25 cellular contexts compared by ENCODE assay signal in genomic region chr13:26678796-26679195, GRCh38.
DNase-seq lines count a peak whose midpoint lies in the region; ATAC-seq, FAIRE-seq and TF ChIP-seq lines count a peak whose summit lies in the region.
"Had no signal": no experiment of that assay in that cellular context is flagged by ENCODE, and none has a peak within 500 bp of the region (broad histone marks: within the 10 kb centered on the region; RNA-seq: fewer than 3 reads in every experiment).

No MANE protein-coding gene starts in this region.

- H3K36me3 ChIP-seq in HCT116 (ENCODE audit: control insufficient read depth in 1 of 2, insufficient read depth in 2 of 2, low read length in 2 of 2), result no peaks in the 10 kb centered on the region
- H3K36me3 ChIP-seq in HepG2 (replicated peaks in 1 of 2; ENCODE audit: control insufficient read depth in 1 of 2, insufficient read depth in 2 of 2, low read length in 2 of 2), result peaks cover 4 to 16% of the 10 kb centered on the region in 2 experiments; a peak in 4 of 5 replicates
- H3K36me3 ChIP-seq in tibial artery, result peaks cover 20 to 46% (median 28%) of the 10 kb centered on the region in 3 donors
- H3K36me3 ChIP-seq: uterus had no signal

- ATAC-seq in HCT116 (peak; percentile 89), HepG2 (peak; percentile 63)
- ATAC-seq: activated T-cell treated with anti-CD3 and anti-CD28 coated beads, Interleukin-2, amount 50 U/mL, for 72 hours; naive thymus-derived CD8-positive, alpha-beta T cell; T-helper 17 cell had no signal

- peaks cover 32% of the 10 kb centered on the region for H3K4me1 Mint-ChIP-seq in brain
- H3K4me1 Mint-ChIP-seq: activated naive CD4-positive, alpha-beta T cell treated with anti-CD3 and anti-CD28 coated beads, Interleukin-2, amount 50 U/mL, for 24 hours; IgD-negative memory B cell; naive thymus-derived CD8-positive, alpha-beta T cell had no signal

- no peak for FAIRE-seq in HepG2 (lab: Jason Lieb, UNC)
- FAIRE-seq: GM12891 had no signal

- no peaks in the 10 kb centered on the region for H3K27me3 Mint-ChIP-seq in brain

- H3K9ac ChIP-seq in HCT116 (ENCODE audit: low read length) (no peak overlapping the region), HepG2 (ENCODE audit: insufficient read depth, low read depth, low read length) (no peak overlapping the region)

- peaks cover 14% of the 10 kb centered on the region; the same call in 1 of the 2 replicates for H3K27me3 ChIP-seq in HCT116 (ENCODE audit: insufficient read depth, low read length)
- H3K27me3 ChIP-seq in HepG2 (ENCODE audit: control insufficient read depth in 1 of 2, insufficient read depth in 2 of 2, low read length in 2 of 2), result peaks cover 0 to 6% of the 10 kb centered on the region in 2 experiments; a peak in 2 of 5 replicates
- H3K27me3 ChIP-seq in tibial artery, result no peaks in the 10 kb centered on the region
- H3K27me3 ChIP-seq: esophagus muscularis mucosa, MG63, uterus had no signal

- H2AFZ ChIP-seq in HCT116 (ENCODE audit: low read depth, low read length, poor library complexity, severe bottlenecking) (no peak overlapping the region), HepG2 (ENCODE audit: low read length) (no peak overlapping the region)

- H3K4me2 ChIP-seq in HCT116 (ENCODE audit: low read length), result peak overlapping the region; percentile 40
- no peak overlapping the region for H3K4me2 ChIP-seq in HepG2 (ENCODE audit: low read depth, low read length)

- no peak for TF ChIP-seq CTCF in HCT116 (IDR thresholded peaks at IDR 0.05 in 2 of 3, conservative IDR thresholded peaks at IDR 0.05 in 1 of 3; ENCODE audit: borderline replicate concordance in 1 of 3, insufficient read depth in 1 of 3, low read depth in 2 of 3, low read length in 2 of 3)
- TF ChIP-seq CTCF in brain (conservative IDR thresholded peaks at IDR 0.05), result no peak
- TF ChIP-seq CTCF in HepG2 (CRISPR knock-in tag; IDR thresholded peaks at IDR 0.05), result no peak
- TF ChIP-seq CTCF in tibial artery (IDR thresholded peaks at IDR 0.05), result no peak
- TF ChIP-seq CTCF in GM10248 (IDR thresholded peaks at IDR 0.05; ENCODE audit: control extremely low read depth, extremely low read depth, low read depth, missing control alignments), result no peak

- peaks cover 5 to 19% of the 10 kb centered on the region in 2 experiments; a peak in 3 of 4 replicates for H3K4me1 ChIP-seq in HCT116 (ENCODE audit: control insufficient read depth in 1 of 2, insufficient read depth in 2 of 2, low read length in 2 of 2)
- no peaks in the 10 kb centered on the region for H3K4me1 ChIP-seq in HepG2 (ENCODE audit: insufficient read depth, low read length)
- peaks cover 0 to 16% (median 2%) of the 10 kb centered on the region in 4 donors for H3K4me1 ChIP-seq in tibial artery
- H3K4me1 ChIP-seq: esophagus muscularis mucosa, uterus had no signal

- 71% methylated on average over 17 of the region's 17 CpGs for WGBS in HepG2 (ENCODE audit: low lambda C conversion rate)

- RAD21 ChIA-PET in HCT116 (lab: Charles Lee; ENCODE audit: low non-redundant PET in 1 of 2, low total read pairs in 2 of 2, uncharacterized antibody in 2 of 2, unreplicated experiment in 2 of 2), result no interaction called here

- H3K9me3 ChIP-seq in HCT116 (ENCODE audit: control insufficient read depth in 1 of 2, insufficient read depth in 1 of 2, low read depth in 1 of 2, low read length in 2 of 2), result no peaks in the 10 kb centered on the region
- no peaks in the 10 kb centered on the region for H3K9me3 ChIP-seq in HepG2 (ENCODE audit: low read length)
- H3K9me3 ChIP-seq in tibial artery, result no peaks in the 10 kb centered on the region
- H3K9me3 ChIP-seq: esophagus muscularis mucosa, MG63, uterus had no signal

- H3K27ac ChIP-seq in HCT116 (ENCODE audit: low read depth, low read length) (no peak overlapping the region), HepG2 (ENCODE audit: extremely low read length, insufficient read depth, low read length) (no peak overlapping the region), tibial artery (peak overlapping the region; percentile 65)
- H3K27ac ChIP-seq: HL-60, uterus had no signal

- TF ChIP-seq EP300 in HepG2 (IDR thresholded peaks at IDR 0.05; ENCODE audit: low read depth in 2 of 2, low read length in 2 of 2) (no peak), HepG2 (CRISPR knock-in tag; IDR thresholded peaks at IDR 0.05; ENCODE audit: borderline replicate concordance) (no peak)

- H4K20me1 ChIP-seq in HCT116 (ENCODE audit: insufficient read depth) (no peaks in the 10 kb centered on the region), HepG2 (ENCODE audit: insufficient read depth, low read length) (no peaks in the 10 kb centered on the region)

- POLR2A ChIA-PET in HCT116 (lab: Charles Lee) (no interaction called here), HepG2 (lab: Yijun Ruan, JAX) (no interaction called here), GM10248 (lab: Yijun Ruan, JAX) (no interaction called here)

- H3K9me3 Mint-ChIP-seq in brain, result no peaks in the 10 kb centered on the region
- H3K9me3 Mint-ChIP-seq: activated naive CD4-positive, alpha-beta T cell treated with anti-CD3 and anti-CD28 coated beads, Interleukin-2, amount 50 U/mL, for 24 hours; activated T-cell treated with anti-CD3 and anti-CD28 coated beads, Interleukin-2, amount 50 U/mL, for 72 hours; IgD-negative memory B cell; naive thymus-derived CD8-positive, alpha-beta T cell had no signal

- peak overlapping the region in 4 of 5 experiments; percentile 17 to 94 (median 81) for H3K27ac Mint-ChIP-seq in brain
- H3K27ac Mint-ChIP-seq: activated naive CD4-positive, alpha-beta T cell treated with anti-CD3 and anti-CD28 coated beads, Interleukin-2, amount 50 U/mL, for 24 hours; activated T-cell treated with anti-CD3 and anti-CD28 coated beads, Interleukin-2, amount 50 U/mL, for 72 hours; naive thymus-derived CD8-positive, alpha-beta T cell; T-helper 17 cell had no signal

- H3K79me2 ChIP-seq in HCT116 (ENCODE audit: insufficient read depth, low read length) (no peaks in the 10 kb centered on the region), HepG2 (ENCODE audit: insufficient read depth, low read length) (no peaks in the 10 kb centered on the region)

- DNase-seq in HCT116 (ENCODE audit: low read depth, low spot score) (no peak), HepG2 (ENCODE audit: low spot score) (no peak), tibial artery (no peak), GM10248 (ENCODE audit: extremely low spot score) (no peak), HUDEP-2 (lab: John Stamatoyannopoulos, UW; ENCODE audit: unreplicated experiment in 76 of 76) (no peak), GOT3 (lab: John Stamatoyannopoulos, UW) (no peak)
- DNase-seq: activated CD4-positive, alpha-beta T cell treated with anti-CD3 and anti-CD28 coated beads for 48 hours; activated T-cell treated with anti-CD3 and anti-CD28 coated beads, Interleukin-2, amount 50 U/mL, for 72 hours; AML-193; DMS79 treated with DMSO at 0.1 percent for 48 hours; effector memory CD4-positive, alpha-beta T cell; naive thymus-derived CD8-positive, alpha-beta T cell; NCI-H1694; NCI-H2171 treated with DMSO at 0.1 percent for 48 hours; NCI-H526 treated with DMSO at 0.1 percent for 48 hours; RPMI8226; T-helper 17 cell; uterus had no signal

- H3K9me2 ChIP-seq in HCT116 (ENCODE audit: insufficient read depth), result no peaks in the 10 kb centered on the region

- TF ChIP-seq POLR2A in HCT116 (IDR thresholded peaks at IDR 0.05; ENCODE audit: borderline replicate concordance, extremely low read depth, insufficient read depth, insufficient read length), result no peak
- TF ChIP-seq POLR2A in HepG2 (IDR thresholded peaks at IDR 0.05; ENCODE audit: insufficient read depth in 1 of 2, low read depth in 2 of 2, low read length in 2 of 2), result no peak

- CTCF ChIA-PET in HCT116 (lab: Charles Lee) (interaction anchor here (3.6 kb wide), 1 partner anchor 20 kb away, joined by 15 read pairs; no protein-coding TSS in a partner anchor), HepG2 (lab: Yijun Ruan, JAX; ENCODE audit: low intra/inter-chr PET ratio, low total read pairs) (no interaction called here), GM10248 (lab: Yijun Ruan, JAX) (interaction anchor here (0.8 kb wide), 1 partner anchor 20 kb away, joined by 4 read pairs; no protein-coding TSS in a partner anchor)

- no TSS peak for BruUV-seq in HCT116 (replicated peaks; lab: Mats Ljungman, UMichigan)
- no TSS peak for BruUV-seq in HepG2 (replicated peaks; lab: Mats Ljungman, UMichigan)

- in situ Hi-C loops in HepG2 (cut with HindIII; ENCODE audit: extremely low pct_ligation_motif_present, low pct_unique_long_range_greater_than_20kb), result no loop called here

- peaks cover 59% of the 10 kb centered on the region for H3K36me3 Mint-ChIP-seq in brain
- H3K36me3 Mint-ChIP-seq: activated naive CD4-positive, alpha-beta T cell treated with anti-CD3 and anti-CD28 coated beads, Interleukin-2, amount 50 U/mL, for 24 hours; IgD-negative memory B cell; naive thymus-derived CD8-positive, alpha-beta T cell had no signal

- H3K4me3 ChIP-seq in HCT116 (replicated peaks in 1 of 2; ENCODE audit: low read depth in 1 of 2, low read length in 2 of 2) (no peak overlapping the region; a peak in 2 of 4 replicates), HepG2 (replicated peaks in 1 of 3; ENCODE audit: insufficient read depth in 1 of 3, low read depth in 2 of 3, low read length in 3 of 3) (no peak overlapping the region), tibial artery (peak overlapping the region; percentile 30)
- H3K4me3 ChIP-seq: esophagus muscularis mucosa, MG63, uterus had no signal

- peak overlapping the region in 1 of 5 experiments; percentile 44 for H3K4me3 Mint-ChIP-seq in brain
- H3K4me3 Mint-ChIP-seq: activated naive CD4-positive, alpha-beta T cell treated with anti-CD3 and anti-CD28 coated beads, Interleukin-2, amount 50 U/mL, for 24 hours; activated T-cell treated with anti-CD3 and anti-CD28 coated beads, Interleukin-2, amount 50 U/mL, for 72 hours; IgD-negative memory B cell; naive thymus-derived CD8-positive, alpha-beta T cell; T-helper 17 cell had no signal

- TF ChIP-seq RAD21 in HCT116 (IDR thresholded peaks at IDR 0.05; ENCODE audit: low read depth), result no peak
- no peak for TF ChIP-seq RAD21 in HepG2 (CRISPR knock-in tag; IDR thresholded peaks at IDR 0.05)

- intact Hi-C loops in HCT116 (cut with micrococcal nuclease) (no loop called here), HepG2 (cut with micrococcal nuclease; ENCODE audit: unreplicated experiment) (no loop called here), tibial artery (cut with DNase I; ENCODE audit: low total_unique reads) (no loop called here)

TF ChIP-seq in HCT116, 20 proteins besides CTCF, POLR2A, EP300 and RAD21 (continues in another document):
- no peak for TF ChIP-seq SRF (IDR thresholded peaks at IDR 0.05; ENCODE audit: low read depth)
- TF ChIP-seq FOSL1 (IDR thresholded peaks at IDR 0.05; ENCODE audit: low read depth), result no peak
- TF ChIP-seq JUND (IDR thresholded peaks at IDR 0.05), result no peak
- TF ChIP-seq ZNF274 (IDR thresholded peaks at IDR 0.05; ENCODE audit: low read depth, low read length), result no peak

Comparison
In these comparisons a context has a peak if more than half of its experiments do, and no peak if none do; other contexts are left out.
1. H3K27ac ChIP-seq: peak in tibial artery (2 of 2); none in HCT116 (single experiment) and HepG2 (single experiment).
2. H3K4me3 ChIP-seq: peak in tibial artery (2 of 2); none in HCT116 (0 of 2) and HepG2 (0 of 3).